ENCODE assay signal across 12 cellular contexts in genomic region chr3:41363830-41364523, GRCh38.
"Had no signal": no experiment of that assay in that cellular context is flagged by ENCODE, and none has a peak within 500 bp of the region (broad histone marks: within the 10 kb centered on the region; RNA-seq: fewer than 3 reads in every experiment).

No MANE protein-coding gene starts in this region.

- H3K4me1 ChIP-seq: vagina had no signal

- H3K4me3 ChIP-seq: vagina had no signal

- H3K9me3 ChIP-seq: vagina had no signal

- DNase-seq: activated CD4-positive, alpha-beta T cell treated with anti-CD3 and anti-CD28 coated beads, Interleukin-2, amount 50 U/mL, for 4 hours; activated CD8-positive, alpha-beta memory T cell treated with anti-CD3 and anti-CD28 coated beads, Interleukin-2, amount 10 ng/mL, durations not matched to agents 7 days and 5 days; activated effector memory CD4-positive, alpha-beta T cell treated with Interleukin-2 at 50 U/mL for 16 hours; activated T-cell treated with anti-CD3 and anti-CD28 coated beads, Interleukin-2, amount 50 U/mL, for 24 hours; immature natural killer cell; T-cell had no signal

- H3K27ac Mint-ChIP-seq: activated CD8-positive, alpha-beta memory T cell treated with anti-CD3 and anti-CD28 coated beads, Interleukin-2, amount 10 ng/mL, durations not matched to agents 7 days and 5 days; activated naive CD8-positive, alpha-beta T cell; activated T-cell treated with anti-CD3 and anti-CD28 coated beads, Interleukin-2, amount 50 U/mL, for 24 hours; dendritic cell treated with granulocyte-macrophage colony-stimulating factor and Interleukin-4, amounts not matched to agents 40 ng/mL and 50 ng/mL, for 4 days; immature natural killer cell; natural killer cell treated with Interleukin-12 subunit alpha and Interleukin-12 subunit beta and Interleukin-15 and Interleukin-18, amount 100 ng/mL, for 72 hours; T-cell had no signal

- H3K4me1 Mint-ChIP-seq: activated CD8-positive, alpha-beta memory T cell treated with anti-CD3 and anti-CD28 coated beads, Interleukin-2, amount 10 ng/mL, durations not matched to agents 7 days and 5 days; central memory CD8-positive, alpha-beta T cell; immature natural killer cell; T-cell had no signal

- H3K27me3 ChIP-seq: vagina had no signal

- ATAC-seq: activated CD8-positive, alpha-beta memory T cell treated with anti-CD3 and anti-CD28 coated beads, Interleukin-2, amount 10 ng/mL, durations not matched to agents 7 days and 5 days; natural killer cell treated with Interleukin-12 subunit alpha and Interleukin-12 subunit beta and Interleukin-15 and Interleukin-18, amount 100 ng/mL, for 72 hours; T-cell had no signal

- H3K36me3 Mint-ChIP-seq: brain; immature natural killer cell; natural killer cell treated with Interleukin-12 subunit alpha and Interleukin-12 subunit beta and Interleukin-15 and Interleukin-18, amount 100 ng/mL, for 72 hours had no signal

- H3K27ac ChIP-seq: vagina had no signal

- H3K27me3 Mint-ChIP-seq: activated CD8-positive, alpha-beta memory T cell treated with anti-CD3 and anti-CD28 coated beads, Interleukin-2, amount 10 ng/mL, durations not matched to agents 7 days and 5 days; activated naive CD8-positive, alpha-beta T cell; activated T-cell treated with anti-CD3 and anti-CD28 coated beads, Interleukin-2, amount 50 U/mL, for 24 hours; central memory CD8-positive, alpha-beta T cell; dendritic cell treated with granulocyte-macrophage colony-stimulating factor and Interleukin-4, amounts not matched to agents 40 ng/mL and 50 ng/mL, for 4 days; T-cell had no signal

- H3K36me3 ChIP-seq: vagina had no signal

- H3K4me3 Mint-ChIP-seq: activated CD8-positive, alpha-beta memory T cell treated with anti-CD3 and anti-CD28 coated beads, Interleukin-2, amount 10 ng/mL, durations not matched to agents 7 days and 5 days; activated naive CD8-positive, alpha-beta T cell; activated T-cell treated with anti-CD3 and anti-CD28 coated beads, Interleukin-2, amount 50 U/mL, for 24 hours; brain; central memory CD8-positive, alpha-beta T cell; dendritic cell treated with granulocyte-macrophage colony-stimulating factor and Interleukin-4, amounts not matched to agents 40 ng/mL and 50 ng/mL, for 4 days; immature natural killer cell; natural killer cell treated with Interleukin-12 subunit alpha and Interleukin-12 subunit beta and Interleukin-15 and Interleukin-18, amount 100 ng/mL, for 72 hours; T-cell had no signal
